ENCODE assay signal across 8 cellular contexts in genomic region chr16:6684076-6684673, GRCh38.
DNase-seq lines count a peak whose midpoint lies in the region; ATAC-seq and TF ChIP-seq lines count a peak whose summit lies in the region.

No MANE protein-coding gene starts in this region.

- H3K9me3 ChIP-seq in PC-3 (ENCODE audit: low read length) = no peaks in the 10 kb centered on the region

- in situ Hi-C loops in GM13977 (cut with MboI; ENCODE audit: low pct_unique_long_range_greater_than_20kb, low sequenced_read_pairs, unreplicated experiment) = no loop called here

- no TSS peak for BruUV-seq in PC-3 (replicated peaks; lab: Mats Ljungman, UMichigan)

- POLR2A ChIA-PET in PC-3 (lab: Charles Lee; ENCODE audit: unreplicated experiment) = no interaction called here

- intact Hi-C loops in PC-3 (cut with micrococcal nuclease) (no loop called here), head of caudate nucleus (cut with DNase I) (loop anchor here (10.0 kb wide), 1 partner anchor 1491 kb away; no protein-coding TSS in a partner anchor)

- DNase-seq in COLO829 (ENCODE audit: low spot score) = peak; percentile 22
- DNase-seq in GM13977 (ENCODE audit: low spot score) = no peak
- peak; percentile 35 for DNase-seq in PC-3
- DNase-seq in head of caudate nucleus = peak in 40 of 42 donors; percentile 26 to 80 (median 56)
- no peak for DNase-seq in GOT3 (lab: John Stamatoyannopoulos, UW)
- DNase-seq in NCI-H1048 (lab: John Stamatoyannopoulos, UW) = no peak

- H3K79me2 ChIP-seq in PC-3 (ENCODE audit: low read length) = no peaks in the 10 kb centered on the region

- H3K4me1 ChIP-seq in PC-3 (ENCODE audit: insufficient read depth, low read length) = no peaks in the 10 kb centered on the region

- no peaks in the 10 kb centered on the region for H3K36me3 ChIP-seq in PC-3 (ENCODE audit: low read depth, low read length)

- no peak overlapping the region for H3K4me3 ChIP-seq in PC-3 (ENCODE audit: low read length)

- no peak overlapping the region for H2AFZ ChIP-seq in PC-3 (ENCODE audit: low read length)

- CTCF ChIA-PET in PC-3 (lab: Charles Lee) = interaction anchor here (0.6 kb wide), 1 partner anchor 1548 kb away, joined by 3 read pairs; no protein-coding TSS in a partner anchor

- no peak overlapping the region for H3K4me2 ChIP-seq in PC-3 (ENCODE audit: low read length)

- H3F3A ChIP-seq in PC-3 (ENCODE audit: low read length, unreplicated experiment) = no peaks in the 10 kb centered on the region

- H3K27me3 ChIP-seq in PC-3 (ENCODE audit: low read length) = no peaks in the 10 kb centered on the region

- ATAC-seq in PC-3 (0 out of 2 replicates have a peak, but pooled peaks have one; percentile 33), GM19023 (IDR thresholded peaks at IDR 0.05; ENCODE audit: unreplicated experiment) (no peak), GM21367 (IDR thresholded peaks at IDR 0.05; ENCODE audit: unreplicated experiment) (no peak)

- H3K27ac ChIP-seq in PC-3 (ENCODE audit: low read length) = no peak overlapping the region

- no peaks in the 10 kb centered on the region for H4K20me1 ChIP-seq in PC-3 (ENCODE audit: low read length)

- H3K9ac ChIP-seq in PC-3 (ENCODE audit: low read length) = no peak overlapping the region

- TF ChIP-seq CTCF in GM13977 (IDR thresholded peaks at IDR 0.05; ENCODE audit: extremely low read depth, insufficient read depth, missing control alignments) (peak; percentile 53), PC-3 (conservative IDR thresholded peaks at IDR 0.05; ENCODE audit: low read depth, low read length) (peak; percentile 60)

- H3K9me2 ChIP-seq in PC-3 (replicated peaks; ENCODE audit: low read length) = no peaks in the 10 kb centered on the region

Comparison
In these comparisons a context has a peak if more than half of its experiments do, and no peak if none do; other contexts are left out.
1. DNase-seq: peak in COLO829 (single experiment), PC-3 (single experiment) and head of caudate nucleus (40 of 42); none in GM13977 (single experiment), GOT3 (single experiment) and NCI-H1048 (single experiment).